In the genomic region with DNA sequence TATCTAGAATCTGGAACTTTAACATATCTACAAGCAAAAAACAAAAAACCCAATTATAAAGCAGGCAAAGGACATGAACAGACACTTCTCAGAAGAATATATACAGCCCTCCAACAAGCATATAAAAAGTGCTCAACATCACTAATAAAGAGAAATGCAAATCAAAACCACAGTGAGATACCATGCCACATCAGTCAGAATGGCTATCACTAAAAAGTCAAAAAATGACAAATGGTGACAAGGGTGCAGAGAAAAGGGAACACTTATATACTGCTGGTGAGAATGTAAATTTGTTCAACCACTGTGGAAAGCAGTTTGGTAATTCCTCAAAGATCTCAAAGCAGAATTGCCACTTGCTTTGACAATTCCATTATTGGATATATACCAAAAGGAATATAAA, we compare ENCODE assay signal across 10 cellular contexts.
"Had no signal": no experiment of that assay in that cellular context is flagged by ENCODE, and none has a peak within 500 bp of the region (broad histone marks: within the 10 kb centered on the region; RNA-seq: fewer than 3 reads in every experiment).

No MANE protein-coding gene starts in this region.

- H3K9ac ChIP-seq: GM23248 had no signal

- H3K36me3 ChIP-seq: HAP-1 had no signal

- H2AFZ ChIP-seq: GM23248 had no signal

- H3K4me3 Mint-ChIP-seq: HFFc6 had no signal

- ATAC-seq: HCT116, K562 had no signal

- DNase-seq: GM23248, GOT3, H7, HFFc6, IMR-90, Kasumi-1, KG1 had no signal

- H3K9me3 ChIP-seq: HAP-1 had no signal

- H3K4me3 ChIP-seq: GM23248, HAP-1, K562 had no signal

- H3K27ac ChIP-seq: GM23248 had no signal

- H3K27ac Mint-ChIP-seq: HFFc6 had no signal
